17 cellular contexts compared by ENCODE assay signal in genomic region chr20:63962426-63963347, GRCh38. TPM values are rescaled to one million over a fixed set of nuclear protein-coding genes. Genes with fewer than 3 reads are reported as not detected.
A peak's percentile ranks its signal among the peaks of the same experiment; 100 is the strongest.
DNase-seq lines count a peak whose midpoint lies in the region; ATAC-seq, FAIRE-seq and TF ChIP-seq lines count a peak whose summit lies in the region.
"Had no signal": no experiment of that assay in that cellular context is flagged by ENCODE, and none has a peak within 500 bp of the region (broad histone marks: within the 10 kb centered on the region; RNA-seq: fewer than 3 reads in every experiment).

No MANE protein-coding gene starts in this region.

- H2BK12ac ChIP-seq in neuronal stem cell (ENCODE audit: low read length): no peak overlapping the region

- ATAC-seq in K562: no peak
- no peak for ATAC-seq in GM21360 (IDR thresholded peaks at IDR 0.05; ENCODE audit: unreplicated experiment)
- no peak for ATAC-seq in HG02870 (IDR thresholded peaks at IDR 0.05; ENCODE audit: unreplicated experiment)

- H3K27ac ChIP-seq in K562 (ENCODE audit: extremely low read depth, low read depth, low read length) (no peak overlapping the region), neuronal stem cell (replicated peaks; ENCODE audit: low read length) (no peak overlapping the region)
- H3K27ac ChIP-seq: SK-N-MC had no signal

- H3K27me3 ChIP-seq in K562 (ENCODE audit: control insufficient read depth in 2 of 2, insufficient read depth in 2 of 2, low read length in 2 of 2) (no peaks in the 10 kb centered on the region), neuronal stem cell (ENCODE audit: control insufficient read depth in 3 of 3, insufficient read depth in 3 of 3, low read depth in 1 of 3, low read length in 3 of 3) (no peaks in the 10 kb centered on the region)

- TF ChIP-seq CTCF in K562 (IDR thresholded peaks at IDR 0.05 in 2 of 3, conservative IDR thresholded peaks at IDR 0.05 in 1 of 3; ENCODE audit: insufficient read depth in 2 of 3, low read depth in 1 of 3, low read length in 3 of 3): no peak

- no peak overlapping the region for H2BK5ac ChIP-seq in neuronal stem cell (ENCODE audit: low read length)

- CTCF ChIA-PET in K562 (lab: Yijun Ruan, JAX; ENCODE audit: low intra/inter-chr PET ratio): no interaction called here

- peaks cover 4 to 54% of the 10 kb centered on the region in 2 experiments; a peak in 4 of 5 replicates for H3K4me1 ChIP-seq in K562 (replicated peaks in 1 of 2; ENCODE audit: control insufficient read depth in 2 of 2, insufficient read depth in 2 of 2, low read length in 2 of 2)
- peaks cover 9 to 13% of the 10 kb centered on the region in 2 donors for H3K4me1 ChIP-seq in neuronal stem cell (ENCODE audit: control insufficient read depth in 2 of 2, insufficient read depth in 1 of 2, low read depth in 1 of 2, low read length in 2 of 2)

- H2BK15ac ChIP-seq in neuronal stem cell (ENCODE audit: low read length): no peak overlapping the region

- H3K14ac ChIP-seq in neuronal stem cell (ENCODE audit: low read length): no peak overlapping the region

- no peaks in the 10 kb centered on the region for H3K9me1 ChIP-seq in K562 (ENCODE audit: control insufficient read depth, insufficient read depth, low read length)

- H3K36me3 ChIP-seq in K562 (ENCODE audit: control insufficient read depth, insufficient read depth, low read length) (peaks cover 76% of the 10 kb centered on the region; the same call in 2 of the 3 replicates), neuronal stem cell (replicated peaks in 1 of 2; ENCODE audit: control insufficient read depth in 2 of 2, insufficient read depth in 2 of 2, low read length in 2 of 2) (peaks cover 56 to 79% of the 10 kb centered on the region in 2 donors)

- FAIRE-seq in HTR-8/SVneo (lab: Jason Lieb, UNC) (peak; percentile 72), K562 (lab: Jason Lieb, UNC) (no peak)
- FAIRE-seq: GM12892 had no signal

- H2BK120ac ChIP-seq in neuronal stem cell (ENCODE audit: low read depth, low read length): no peak overlapping the region

- no TSS peak for BruUV-seq in K562 (replicated peaks; lab: Mats Ljungman, UMichigan)

- H3K4me2 ChIP-seq in K562 (ENCODE audit: insufficient read depth, low read length) (no peak overlapping the region), neuronal stem cell (ENCODE audit: insufficient read depth, low read length, poor library complexity, severe bottlenecking) (no peak overlapping the region)

- H2AFZ ChIP-seq in K562 (ENCODE audit: low read depth, low read length) (no peak overlapping the region), neuronal stem cell (ENCODE audit: low read length) (no peak overlapping the region)

- H3K79me2 ChIP-seq in K562 (ENCODE audit: control insufficient read depth, insufficient read depth, low read length): 0 out of 3 replicates have a peak, but pooled peaks cover 3% of the 10 kb centered on the region

- no peak overlapping the region for H3K18ac ChIP-seq in neuronal stem cell (ENCODE audit: low read length)

- POLR2A ChIA-PET in K562 (lab: Yijun Ruan, JAX): interaction anchor here (0.7 kb wide), 1 partner anchor 321 kb away, joined by 4 read pairs; no protein-coding TSS in a partner anchor

- DNase-seq in HTR-8/SVneo (ENCODE audit: insufficient read length, low spot score) (no peak), K562 (ENCODE audit: extremely low read depth in 1 of 4, low spot score in 3 of 4) (no peak), neuronal stem cell (ENCODE audit: low spot score) (no peak), NOMO-1 treated with DMSO at 0.1 percent for 48 hours (lab: John Stamatoyannopoulos, UW; ENCODE audit: unreplicated experiment) (no peak)
- DNase-seq: ACHN; Calu3; DMS79; GOT3; KG1; NCI-H1092; NCI-H69; NK-92 treated with Interleukin-12 subunit alpha and Interleukin-12 subunit beta, amount 100 ng/mL, for 24 hours had no signal

- no peak overlapping the region for H4K8ac ChIP-seq in neuronal stem cell (ENCODE audit: low read depth, low read length)

- no peak for TF ChIP-seq RAD21 in K562 (CRISPR knock-in tag; conservative IDR thresholded peaks at IDR 0.05 in 1 of 2, IDR thresholded peaks at IDR 0.05 in 1 of 2)

- no peak overlapping the region for H3K9ac ChIP-seq in K562 (ENCODE audit: insufficient read depth in 1 of 2, low read depth in 2 of 2, low read length in 2 of 2)
- H3K9ac ChIP-seq in neuronal stem cell (ENCODE audit: low read depth, low read length, poor library complexity): peak overlapping the region; percentile 70

- intact Hi-C loops in K562 (cut with micrococcal nuclease): no loop called here

- no peak for TF ChIP-seq POLR2A in K562 (conservative IDR thresholded peaks at IDR 0.05)

- in situ Hi-C loops in K562 (cut with MboI): no loop called here

- 93% methylated on average over 42 of the region's 61 CpGs for WGBS in K562 (ENCODE audit: insufficient coverage, low coverage, missing lambda C conversion rate)
- no CpG with 5 or more reads among the region's 61 CpGs for WGBS in neuronal stem cell (ENCODE audit: extremely low coverage in 2 of 2, insufficient read length in 2 of 2, insufficient replicate concordance in 1 of 2), 2 donors

- H3K79me1 ChIP-seq in neuronal stem cell (ENCODE audit: low read depth, low read length): peaks cover 8% of the 10 kb centered on the region

- no peak overlapping the region for H3K23ac ChIP-seq in neuronal stem cell (ENCODE audit: low read depth, low read length, poor library complexity)

- no peak overlapping the region for H2AK5ac ChIP-seq in neuronal stem cell (ENCODE audit: low read depth, low read length)

- no peaks in the 10 kb centered on the region for H4K20me1 ChIP-seq in K562 (replicated peaks; ENCODE audit: control insufficient read depth, insufficient read depth, low read length)

- no peak for TF ChIP-seq EP300 in K562 (IDR thresholded peaks at IDR 0.05; ENCODE audit: low read length)

- H3K4me3 ChIP-seq in K562 (no peak overlapping the region), neuronal stem cell (ENCODE audit: low read length in 2 of 2) (no peak overlapping the region)
- H3K4me3 ChIP-seq: SK-N-MC had no signal

- H3K9me3 ChIP-seq in K562 (replicated peaks; ENCODE audit: control insufficient read depth, insufficient read depth, low read depth, low read length): no peaks in the 10 kb centered on the region
- peaks cover 0 to 26% of the 10 kb centered on the region in 2 donors for H3K9me3 ChIP-seq in neuronal stem cell (replicated peaks in 1 of 2; ENCODE audit: control insufficient read depth in 2 of 2, insufficient read depth in 1 of 2, low read depth in 1 of 2, low read length in 2 of 2)

- H4K91ac ChIP-seq in neuronal stem cell (ENCODE audit: low read depth, low read length, poor library complexity): no peak overlapping the region

- no peak overlapping the region for H3K4ac ChIP-seq in neuronal stem cell (ENCODE audit: low read length)

RNA-seq across cellular contexts. Expression of gene UCKL1, which starts 6.5 kb away (rescaled TPM):
- 103 and 254 TPM in 2 replicates for total RNA-seq in K562 (2011; cell fraction: chromatin; rRNA removed; ENCODE audit: low replicate concordance)
- 128 and 153 TPM in 2 replicates for total RNA-seq in K562 (2011; cell fraction: nucleolus; rRNA removed)
- 102 and 113 TPM in 2 replicates for total RNA-seq in K562 (2011; cell fraction: nucleoplasm; rRNA removed)
- total RNA-seq in K562 (2014; rRNA removed) (28.5 and 36.8 TPM in 2 replicates), K562 (2014; rRNA removed; fragmentation: Illumina TruSeq; extraction: Trizol) (7.9 and 10.8 TPM in 2 replicates), K562 (2015; rRNA removed; fragmentation: Illumina TruSeq; extraction: Trizol) (21.5 and 24.1 TPM in 2 replicates), K562 (2021) (46.1 and 52.8 TPM in 2 replicates)
- polyA plus RNA-seq in K562 (2011; rRNA removed) (26.9 and 40.4 TPM in 2 replicates), K562 (2014; fragmentation: Illumina TruSeq; extraction: Trizol) (24.2 and 36.6 TPM in 2 replicates), K562 (2014; fragmentation: Nextera tagmentation; extraction: Ambion mirVana) (1 to 10 TPM; 3.1 to 6.6 TPM), K562 (2014; rRNA removed) (49.0 and 57.1 TPM in 2 replicates)
- 35.2 and 67.5 TPM in 2 replicates for polyA plus RNA-seq in K562 (2011; cell fraction: cytosol; rRNA removed)
- 185 and 221 TPM in 2 replicates for polyA plus RNA-seq in K562 (2011; cell fraction: nucleus; rRNA removed)
- 35.3 and 54.9 TPM in 2 replicates for polyA plus RNA-seq in K562 (2012)
- 14.0 and 18.9 TPM in 2 replicates for polyA minus RNA-seq in K562 (2011; rRNA and poly(A)+ RNA removed)
- 20.3 and 21.6 TPM in 2 replicates for polyA minus RNA-seq in K562 (2011; cell fraction: cytosol; rRNA and poly(A)+ RNA removed)
- 40.1 and 51.8 TPM in 2 replicates for polyA minus RNA-seq in K562 (2011; cell fraction: nucleus; rRNA and poly(A)+ RNA removed)
- 17.0 TPM for polyA plus RNA-seq in neuronal stem cell (2013, experiment 1 of 2)
- polyA plus RNA-seq in neuronal stem cell (2013, experiment 2 of 2): 15.6 TPM

RNA-seq across cellular contexts. Expression of gene ZNF512B, which starts 7.0 kb away (rescaled TPM):
- 14.5 and 45.8 TPM in 2 replicates for total RNA-seq in K562 (2011; cell fraction: chromatin; rRNA removed; ENCODE audit: low replicate concordance)
- total RNA-seq in K562 (2011; cell fraction: nucleolus; rRNA removed): 23.8 and 25.5 TPM in 2 replicates
- total RNA-seq in K562 (2011; cell fraction: nucleoplasm; rRNA removed): 15.2 and 19.3 TPM in 2 replicates
- total RNA-seq in K562 (2014; rRNA removed) (13.5 and 17.2 TPM in 2 replicates), K562 (2014; rRNA removed; fragmentation: Illumina TruSeq; extraction: Trizol) (3.2 and 3.8 TPM in 2 replicates), K562 (2015; rRNA removed; fragmentation: Illumina TruSeq; extraction: Trizol) (11.2 and 11.3 TPM in 2 replicates), K562 (2021) (24.9 and 27.8 TPM in 2 replicates)
- polyA plus RNA-seq in K562 (2011; rRNA removed) (3.9 and 4.2 TPM in 2 replicates), K562 (2014; fragmentation: Illumina TruSeq; extraction: Trizol) (8.2 and 14.9 TPM in 2 replicates), K562 (2014; fragmentation: Nextera tagmentation; extraction: Ambion mirVana) (under 1 TPM; 0.01 to 0.03 TPM), K562 (2014; rRNA removed) (13.0 and 16.5 TPM in 2 replicates)
- polyA plus RNA-seq in K562 (2011; cell fraction: cytosol; rRNA removed): 4.1 and 9.7 TPM in 2 replicates
- polyA plus RNA-seq in K562 (2011; cell fraction: nucleus; rRNA removed): 29.4 and 48.2 TPM in 2 replicates
- 14.3 and 16.2 TPM in 2 replicates for polyA plus RNA-seq in K562 (2012)
- polyA minus RNA-seq in K562 (2011; rRNA and poly(A)+ RNA removed): 1.1 and 2.7 TPM in 2 replicates
- polyA minus RNA-seq in K562 (2011; cell fraction: cytosol; rRNA and poly(A)+ RNA removed): 6.3 and 8.5 TPM in 2 replicates
- 6.7 and 6.9 TPM in 2 replicates for polyA minus RNA-seq in K562 (2011; cell fraction: nucleus; rRNA and poly(A)+ RNA removed)
- 7.8 TPM for polyA plus RNA-seq in neuronal stem cell (2013, experiment 1 of 2)
- polyA plus RNA-seq in neuronal stem cell (2013, experiment 2 of 2): 7.3 TPM

RNA-seq across cellular contexts. Expression of gene SAMD10, which starts 16.8 kb away (rescaled TPM):
- total RNA-seq in K562 (2011; cell fraction: chromatin; rRNA removed; ENCODE audit: low replicate concordance): 3.5 and 12.3 TPM in 2 replicates
- total RNA-seq in K562 (2011; cell fraction: nucleolus; rRNA removed): 7.8 and 11.8 TPM in 2 replicates
- total RNA-seq in K562 (2011; cell fraction: nucleoplasm; rRNA removed): 5.1 and 7.5 TPM in 2 replicates
- 4.8 and 9.8 TPM in 2 replicates for total RNA-seq in K562 (2014; rRNA removed)
- total RNA-seq in K562 (2014; rRNA removed; fragmentation: Illumina TruSeq; extraction: Trizol): 0.95 and 1.1 TPM in 2 replicates
- 3.5 and 4.8 TPM in 2 replicates for total RNA-seq in K562 (2015; rRNA removed; fragmentation: Illumina TruSeq; extraction: Trizol)
- total RNA-seq in K562 (2021): 12.1 and 15.2 TPM in 2 replicates
- polyA plus RNA-seq in K562 (2011; rRNA removed): 3.9 and 6.8 TPM in 2 replicates
- polyA plus RNA-seq in K562 (2011; cell fraction: cytosol; rRNA removed): 4.6 and 19.2 TPM in 2 replicates
- 35.1 and 67.7 TPM in 2 replicates for polyA plus RNA-seq in K562 (2011; cell fraction: nucleus; rRNA removed)
- polyA plus RNA-seq in K562 (2012): 15.0 and 18.1 TPM in 2 replicates
- polyA plus RNA-seq in K562 (2014; fragmentation: Illumina TruSeq; extraction: Trizol): 6.0 and 9.6 TPM in 2 replicates
- under 1 TPM; 0.37 to 0.52 TPM for polyA plus RNA-seq in K562 (2014; fragmentation: Nextera tagmentation; extraction: Ambion mirVana)
- 11.4 and 12.4 TPM in 2 replicates for polyA plus RNA-seq in K562 (2014; rRNA removed)
- polyA minus RNA-seq in K562 (2011; rRNA and poly(A)+ RNA removed): 0.45 and 0.67 TPM in 2 replicates
- polyA minus RNA-seq in K562 (2011; cell fraction: cytosol; rRNA and poly(A)+ RNA removed): 5.6 and 6.4 TPM in 2 replicates
- polyA minus RNA-seq in K562 (2011; cell fraction: nucleus; rRNA and poly(A)+ RNA removed): 2.4 and 3.0 TPM in 2 replicates
- 6.5 TPM for polyA plus RNA-seq in neuronal stem cell (2013, experiment 1 of 2)
- polyA plus RNA-seq in neuronal stem cell (2013, experiment 2 of 2): 5.8 TPM
- total RNA-seq: G401 had no signal

RNA-seq across cellular contexts. Expression of gene PRPF6, which starts 18.2 kb away (rescaled TPM):
- 43.5 and 79.2 TPM in 2 replicates for total RNA-seq in K562 (2011; cell fraction: chromatin; rRNA removed; ENCODE audit: low replicate concordance)
- 37.2 and 37.9 TPM in 2 replicates for total RNA-seq in K562 (2011; cell fraction: nucleolus; rRNA removed)
- 25.8 and 34.6 TPM in 2 replicates for total RNA-seq in K562 (2011; cell fraction: nucleoplasm; rRNA removed)
- total RNA-seq in K562 (2014; rRNA removed): 59.9 and 65.9 TPM in 2 replicates
- 37.1 and 45.0 TPM in 2 replicates for total RNA-seq in K562 (2014; rRNA removed; fragmentation: Illumina TruSeq; extraction: Trizol)
- total RNA-seq in K562 (2015; rRNA removed; fragmentation: Illumina TruSeq; extraction: Trizol): 69.1 and 70.2 TPM in 2 replicates
- 79.5 and 83.2 TPM in 2 replicates for total RNA-seq in K562 (2021)
- polyA plus RNA-seq in K562 (2011; rRNA removed): 31.9 and 38.8 TPM in 2 replicates
- polyA plus RNA-seq in K562 (2011; cell fraction: cytosol; rRNA removed): 31.0 and 31.9 TPM in 2 replicates
- polyA plus RNA-seq in K562 (2011; cell fraction: nucleus; rRNA removed): 33.2 and 38.3 TPM in 2 replicates
- 64.7 and 71.3 TPM in 2 replicates for polyA plus RNA-seq in K562 (2012)
- polyA plus RNA-seq in K562 (2014; fragmentation: Illumina TruSeq; extraction: Trizol): 65.2 and 68.2 TPM in 2 replicates
- polyA plus RNA-seq in K562 (2014; fragmentation: Nextera tagmentation; extraction: Ambion mirVana): 1 to 10 TPM; 4.2 to 4.3 TPM
- 53.9 and 60.5 TPM in 2 replicates for polyA plus RNA-seq in K562 (2014; rRNA removed)
- 43.7 and 45.2 TPM in 2 replicates for polyA minus RNA-seq in K562 (2011; rRNA and poly(A)+ RNA removed)
- 40.1 and 44.7 TPM in 2 replicates for polyA minus RNA-seq in K562 (2011; cell fraction: cytosol; rRNA and poly(A)+ RNA removed)
- 16.3 and 25.7 TPM in 2 replicates for polyA minus RNA-seq in K562 (2011; cell fraction: nucleus; rRNA and poly(A)+ RNA removed)
- polyA plus RNA-seq in neuronal stem cell (2013, experiment 1 of 2): 50.0 TPM
- 49.3 TPM for polyA plus RNA-seq in neuronal stem cell (2013, experiment 2 of 2)
